In the genomic region with DNA sequence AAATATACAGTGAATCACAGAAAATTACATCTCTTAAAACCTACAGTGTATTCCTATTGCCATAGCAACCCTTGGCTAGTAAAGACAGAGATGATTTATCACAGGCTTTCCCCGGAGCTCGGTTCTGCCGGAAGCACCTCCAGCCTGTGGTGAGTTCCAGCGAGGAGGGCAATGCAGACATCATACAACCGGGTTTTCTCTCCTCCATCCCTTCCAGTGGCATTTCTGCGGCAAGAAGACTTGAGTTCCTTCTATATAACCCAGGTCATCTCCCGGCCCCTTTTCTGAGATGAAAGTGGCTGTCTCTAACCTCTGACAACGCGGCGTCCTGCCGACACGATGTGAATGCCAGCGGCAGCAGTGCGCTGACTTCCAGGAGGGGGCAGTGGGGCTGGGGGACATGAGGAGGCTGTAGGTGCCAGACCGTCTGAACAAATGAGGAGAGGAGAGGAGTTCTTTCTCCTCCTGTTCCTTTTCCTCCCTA, we compare ENCODE assay signal across 8 cellular contexts.
DNase-seq lines count a peak whose midpoint lies in the region; ATAC-seq and TF ChIP-seq lines count a peak whose summit lies in the region.

No MANE protein-coding gene starts in this region.

- H3K36me3 ChIP-seq in WERI-Rb-1 (no peaks in the 10 kb centered on the region), SJCRH30 (no peaks in the 10 kb centered on the region)

- TF ChIP-seq CTCF in WERI-Rb-1 (IDR thresholded peaks at IDR 0.05; ENCODE audit: low read depth, low read length) = peak; percentile 74

- peak overlapping the region; percentile 42 for H3K4me3 ChIP-seq in WERI-Rb-1 (ENCODE audit: low read depth, low read length)
- no peak overlapping the region for H3K4me3 ChIP-seq in SJCRH30

- H3K27me3 ChIP-seq in WERI-Rb-1 (ENCODE audit: insufficient read depth, low read depth, severe bottlenecking) (no peaks in the 10 kb centered on the region), SJCRH30 (no peaks in the 10 kb centered on the region)

- H3K27ac ChIP-seq in WERI-Rb-1 = no peak overlapping the region
- H3K27ac ChIP-seq in caudate nucleus (ENCODE audit: low read depth, low read length) = peak overlapping the region; percentile 95
- no peak overlapping the region for H3K27ac ChIP-seq in SJCRH30

- peak; percentile 52 for ATAC-seq in HG03354 (IDR thresholded peaks at IDR 0.05; ENCODE audit: poor library complexity, severe bottlenecking, unreplicated experiment)

- peak; percentile 88 for DNase-seq in EH (ENCODE audit: low read depth)
- peak; percentile 76 for DNase-seq in WERI-Rb-1
- DNase-seq in caudate nucleus (lab: John Stamatoyannopoulos, UW) = peak in 52 of 61 donors; percentile 16 to 79 (median 53)
- peak; percentile 85 for DNase-seq in left kidney (ENCODE audit: low read depth, low spot score)
- DNase-seq in stimulated activated CD4-positive, alpha-beta T cell treated with anti-CD3 and anti-CD28 coated beads, TNF-alpha, amount 100 ng/mL, for 48 hours (ENCODE audit: low read depth in 3 of 3) = peak; percentile 18 to 27 (median 25)
- no peak for DNase-seq in NCI-H1092 (lab: John Stamatoyannopoulos, UW)
- no peak for DNase-seq in SJCRH30

- no peaks in the 10 kb centered on the region for H3K9me3 ChIP-seq in WERI-Rb-1 (ENCODE audit: severe bottlenecking)
- H3K9me3 ChIP-seq in SJCRH30 (replicated peaks) = no peaks in the 10 kb centered on the region

- no peaks in the 10 kb centered on the region for H3K4me1 ChIP-seq in SJCRH30

Comparison
In these comparisons a context has a peak if more than half of its experiments do, and no peak if none do; other contexts are left out.
1. DNase-seq: peak in EH (single experiment), WERI-Rb-1 (single experiment), caudate nucleus (52 of 61), left kidney (single experiment) and stimulated activated CD4-positive, alpha-beta T cell treated with anti-CD3 and anti-CD28 coated beads, TNF-alpha, amount 100 ng/mL, for 48 hours (3 of 3); none in NCI-H1092 (single experiment) and SJCRH30 (0 of 2).